Comparison of ENCODE assay signal across 32 cellular contexts in the genomic region with DNA sequence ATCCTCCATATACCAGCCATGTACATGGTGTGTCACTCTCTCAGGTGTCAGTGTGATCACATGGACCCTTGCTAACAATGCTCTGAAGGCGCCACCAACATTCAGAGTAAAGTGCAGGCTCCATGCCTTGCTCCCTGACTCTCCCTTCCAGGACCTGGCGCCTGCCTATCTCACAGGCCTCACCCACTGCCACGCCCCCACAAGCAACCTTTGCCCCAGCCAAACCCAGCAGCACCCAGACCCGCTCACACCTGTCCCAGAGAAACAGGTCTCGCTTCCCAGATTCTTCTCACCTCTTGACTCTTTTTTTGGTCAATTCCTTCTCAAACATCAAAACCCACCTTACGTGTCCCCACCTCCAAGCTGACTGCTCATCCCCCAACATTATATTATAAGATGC. TPM values are rescaled to one million over a fixed set of nuclear protein-coding genes. Genes with fewer than 3 reads are reported as not detected.
DNase-seq lines count a peak whose midpoint lies in the region; ATAC-seq, FAIRE-seq and TF ChIP-seq lines count a peak whose summit lies in the region.
"Had no signal": no experiment of that assay in that cellular context is flagged by ENCODE, and none has a peak within 500 bp of the region (broad histone marks: within the 10 kb centered on the region; RNA-seq: fewer than 3 reads in every experiment).

No MANE protein-coding gene starts in this region.

- H3K4me3 ChIP-seq in endodermal cell (ENCODE audit: low read length) (no peak overlapping the region), HepG2 (replicated peaks in 1 of 3; ENCODE audit: insufficient read depth in 1 of 3, low read depth in 2 of 3, low read length in 3 of 3) (no peak overlapping the region), stomach (no peak overlapping the region), HAP-1 (no peak overlapping the region)
- H3K4me3 ChIP-seq: coronary artery, tibial nerve had no signal

- H3K79me2 ChIP-seq in HepG2 (ENCODE audit: insufficient read depth, low read length): no peaks in the 10 kb centered on the region

- TF ChIP-seq POLR2A in HepG2 (IDR thresholded peaks at IDR 0.05; ENCODE audit: insufficient read depth in 1 of 2, low read depth in 2 of 2, low read length in 2 of 2): no peak
- TF ChIP-seq POLR2A in stomach (IDR thresholded peaks at IDR 0.05): no peak

- no peaks in the 10 kb centered on the region for H3K36me3 Mint-ChIP-seq in endodermal cell (ENCODE audit: low read depth)
- H3K36me3 Mint-ChIP-seq: CD4-positive, CD25-positive, alpha-beta regulatory T cell had no signal

- TF ChIP-seq EP300 in HepG2 (IDR thresholded peaks at IDR 0.05; ENCODE audit: low read depth in 2 of 2, low read length in 2 of 2) (peak in 1 of 2 experiments; percentile 27; a peak in 1 of 4 replicates), HepG2 (CRISPR knock-in tag; IDR thresholded peaks at IDR 0.05; ENCODE audit: borderline replicate concordance) (no peak), stomach (IDR thresholded peaks at IDR 0.05) (no peak)

- H3K36me3 ChIP-seq in endodermal cell (ENCODE audit: control insufficient read depth, insufficient read depth, low read length) (no peaks in the 10 kb centered on the region), HepG2 (replicated peaks in 1 of 2; ENCODE audit: control insufficient read depth in 1 of 2, insufficient read depth in 2 of 2, low read length in 2 of 2) (no peaks in the 10 kb centered on the region), stomach (no peaks in the 10 kb centered on the region), HAP-1 (replicated peaks) (no peaks in the 10 kb centered on the region)
- H3K36me3 ChIP-seq: tibial nerve had no signal

- no peak overlapping the region for H2AFZ ChIP-seq in HepG2 (ENCODE audit: low read length)

- no peak overlapping the region; the same call in 1 of the 2 replicates for H3K4me2 ChIP-seq in HepG2 (ENCODE audit: low read depth, low read length)
- H3K4me2 ChIP-seq: SK-N-SH had no signal

- intact Hi-C loops in HepG2 (cut with micrococcal nuclease; ENCODE audit: unreplicated experiment): no loop called here
- intact Hi-C loops in stomach (cut with DNase I; ENCODE audit: low total_unique reads): no loop called here

- H3K9me3 ChIP-seq in endodermal cell (ENCODE audit: control insufficient read depth, low read length): no peaks in the 10 kb centered on the region
- no peaks in the 10 kb centered on the region for H3K9me3 ChIP-seq in HepG2 (ENCODE audit: low read length)
- H3K9me3 ChIP-seq in stomach: no peaks in the 10 kb centered on the region
- no peaks in the 10 kb centered on the region for H3K9me3 ChIP-seq in HAP-1
- H3K9me3 ChIP-seq: SK-N-SH, tibial nerve had no signal

- peak; percentile 84 for ATAC-seq in HepG2
- ATAC-seq: left cardiac atrium, sciatic nerve had no signal

- peaks cover 4% of the 10 kb centered on the region for H3K4me1 Mint-ChIP-seq in endodermal cell
- H3K4me1 Mint-ChIP-seq: CD4-positive, CD25-positive, alpha-beta regulatory T cell; nephron had no signal

- peaks cover 8% of the 10 kb centered on the region for H3K27me3 ChIP-seq in endodermal cell (ENCODE audit: control insufficient read depth, insufficient read depth, low read length, poor library complexity, severe bottlenecking)
- H3K27me3 ChIP-seq in HepG2 (ENCODE audit: control insufficient read depth in 1 of 2, insufficient read depth in 2 of 2, low read length in 2 of 2): peaks cover 1 to 12% of the 10 kb centered on the region in 2 experiments; a peak in 2 of 5 replicates
- no peaks in the 10 kb centered on the region for H3K27me3 ChIP-seq in stomach
- no peaks in the 10 kb centered on the region for H3K27me3 ChIP-seq in HAP-1 (ENCODE audit: low read depth)
- H3K27me3 ChIP-seq: tibial nerve had no signal

- no peaks in the 10 kb centered on the region for H3K4me1 ChIP-seq in endodermal cell (ENCODE audit: control insufficient read depth, insufficient read depth, low read length)
- peaks cover 13% of the 10 kb centered on the region for H3K4me1 ChIP-seq in HepG2 (ENCODE audit: insufficient read depth, low read length)
- H3K4me1 ChIP-seq in stomach: peaks cover 0 to 15% (median 5%) of the 10 kb centered on the region in 4 donors
- H3K4me1 ChIP-seq in HAP-1: no peaks in the 10 kb centered on the region
- H3K4me1 ChIP-seq: tibial nerve had no signal

- H3K27me3 Mint-ChIP-seq in endodermal cell (ENCODE audit: insufficient read depth): peaks cover 10% of the 10 kb centered on the region
- H3K27me3 Mint-ChIP-seq: CD4-positive, CD25-positive, alpha-beta regulatory T cell had no signal

- H3K27ac Mint-ChIP-seq in endodermal cell: no peak overlapping the region
- H3K27ac Mint-ChIP-seq: activated naive CD4-positive, alpha-beta T cell treated with anti-CD3 and anti-CD28 coated beads for 36 hours; CD4-positive, CD25-positive, alpha-beta regulatory T cell; nephron; T-helper 2 cell treated with Interferon-gamma antibody and Interleukin-4, amounts not matched to agents 5 μg/mL and 100 μg/mL, for 36 hours had no signal

- DNase-seq in HuH-7.5 (ENCODE audit: low spot score): peak; percentile 18
- peak; percentile 78 for DNase-seq in endodermal cell
- peak; percentile 9 for DNase-seq in HepG2 (ENCODE audit: low spot score)
- peak; percentile 78 for DNase-seq in stomach
- no peak for DNase-seq in HAP-1 (ENCODE audit: low spot score in 2 of 2)
- DNase-seq in NCI-H2196 treated with DMSO at 0.1 percent for 48 hours (lab: John Stamatoyannopoulos, UW; ENCODE audit: unreplicated experiment): no peak
- no peak for DNase-seq in NCI-H2081 (lab: John Stamatoyannopoulos, UW)
- DNase-seq: activated CD4-positive, alpha-beta T cell treated with anti-CD3 and anti-CD28 coated beads for 48 hours; activated naive CD4-positive, alpha-beta T cell treated with anti-CD3 and anti-CD28 coated beads for 36 hours; activated T-cell treated with anti-CD3 and anti-CD28 coated beads, Interleukin-2, amount 50 U/mL, for 48 hours; amygdala; CD4-positive, CD25-positive, alpha-beta regulatory T cell; DMS 273 treated with DMSO at 0.1 percent for 48 hours; GDM1; GOT3; Kasumi-1; left cardiac atrium; NCI-H1092; NCI-H2029; NCI-H82; posterior cingulate gyrus; SK-N-SH had no signal

- no peaks in the 10 kb centered on the region for H4K20me1 ChIP-seq in HepG2 (ENCODE audit: insufficient read depth, low read length)

- TF ChIP-seq RAD21 in HepG2 (CRISPR knock-in tag; IDR thresholded peaks at IDR 0.05): no peak

- in situ Hi-C loops in HepG2 (cut with HindIII; ENCODE audit: extremely low pct_ligation_motif_present, low pct_unique_long_range_greater_than_20kb): no loop called here
- in situ Hi-C loops in HAP-1 (cut with MboI; ENCODE audit: low sequenced_read_pairs): no loop called here

- FAIRE-seq in HepG2 (lab: Jason Lieb, UNC): no peak
- FAIRE-seq: GM18507 had no signal

- 51 to 67% methylated on average over 3 to 6 of the region's 6 CpGs for WGBS in endodermal cell (ENCODE audit: insufficient coverage in 1 of 2, insufficient read length in 1 of 2), 2 experiments
- WGBS in HepG2 (ENCODE audit: low lambda C conversion rate): 21% methylated on average over 6 of the region's 6 CpGs
- 29 to 43% (median 39%) methylated on average over 6 of the region's 6 CpGs for WGBS in stomach, 5 donors

- CTCF ChIA-PET in HepG2 (lab: Yijun Ruan, JAX; ENCODE audit: low intra/inter-chr PET ratio, low total read pairs): no interaction called here

- H3K27ac ChIP-seq in endodermal cell (ENCODE audit: low read depth, low read length) (no peak overlapping the region), HepG2 (ENCODE audit: extremely low read length, insufficient read depth, low read length) (no peak overlapping the region), stomach (peak overlapping the region in 2 of 5 donors; percentile 41 to 50)
- H3K27ac ChIP-seq: coronary artery, RWPE1, tibial nerve had no signal

- H3K9me3 Mint-ChIP-seq in endodermal cell: no peaks in the 10 kb centered on the region
- H3K9me3 Mint-ChIP-seq: activated naive CD4-positive, alpha-beta T cell treated with anti-CD3 and anti-CD28 coated beads for 36 hours; nephron; T-helper 2 cell treated with Interferon-gamma antibody and Interleukin-4, amounts not matched to agents 5 μg/mL and 100 μg/mL, for 36 hours had no signal

- TF ChIP-seq CTCF in endodermal cell (conservative IDR thresholded peaks at IDR 0.05): no peak
- TF ChIP-seq CTCF in HepG2 (CRISPR knock-in tag; IDR thresholded peaks at IDR 0.05): no peak
- no peak for TF ChIP-seq CTCF in stomach (IDR thresholded peaks at IDR 0.05)

- H3K9ac ChIP-seq in endodermal cell (ENCODE audit: extremely low read depth, low read length, poor library complexity, severe bottlenecking) (no peak overlapping the region), HepG2 (ENCODE audit: insufficient read depth, low read depth, low read length) (no peak overlapping the region)
- H3K9ac ChIP-seq: SK-N-SH had no signal

- BruUV-seq in HepG2 (replicated peaks; lab: Mats Ljungman, UMichigan): no TSS peak

- POLR2A ChIA-PET in HepG2 (lab: Yijun Ruan, JAX): no interaction called here

- no peak overlapping the region for H3K4me3 Mint-ChIP-seq in endodermal cell
- H3K4me3 Mint-ChIP-seq: activated naive CD4-positive, alpha-beta T cell treated with anti-CD3 and anti-CD28 coated beads for 36 hours; CD4-positive, CD25-positive, alpha-beta regulatory T cell; nephron; T-helper 2 cell treated with Interferon-gamma antibody and Interleukin-4, amounts not matched to agents 5 μg/mL and 100 μg/mL, for 36 hours had no signal

RNA-seq across cellular contexts. Expression of a gene that starts 52.3 kb away (rescaled TPM):
- total RNA-seq in endodermal cell (1 to 10 TPM in 1 of 2 donors, under 1 TPM in 1; 0.24 to 1.8 TPM), HepG2 (2016; rRNA removed; fragmentation: Illumina TruSeq; extraction: Trizol) (not detected in 2 replicates), stomach (1 to 10 TPM in 4 of 5 donors, not detected in 1; 1.0 to 8.7 (median 1.8) TPM)
- polyA plus RNA-seq in endodermal cell (2013, experiment 1 of 2): 15.9 TPM
- 11.8 TPM for polyA plus RNA-seq in endodermal cell (2013, experiment 2 of 2)
- not detected in 2 replicates for total RNA-seq in HepG2 (2016; cell fraction: cytosol; rRNA removed; fragmentation: Illumina TruSeq; extraction: Trizol; ENCODE audit: low read depth)
- not detected in 2 replicates for total RNA-seq in HepG2 (2016; cell fraction: insoluble cytoplasmic fraction; rRNA removed; fragmentation: Illumina TruSeq; extraction: Trizol)
- not detected in 2 replicates for total RNA-seq in HepG2 (2016; cell fraction: membrane; rRNA removed; fragmentation: Illumina TruSeq; extraction: Trizol)
- total RNA-seq in HepG2 (2016; cell fraction: nucleus; rRNA removed; fragmentation: Illumina TruSeq; extraction: Trizol): not detected in 2 replicates
- polyA plus RNA-seq in HepG2 (2011; rRNA removed) (not detected in 2 replicates), stomach (under 1 TPM; 0.06 to 0.61 (median 0.35) TPM)
- polyA plus RNA-seq in HepG2 (2011; cell fraction: cytosol; rRNA removed): not detected in 2 replicates
- polyA plus RNA-seq in HepG2 (2011; cell fraction: nucleus; rRNA removed): not detected in 2 replicates
- polyA plus RNA-seq in HepG2 (2012): not detected in 2 replicates
- not detected in 2 replicates for polyA plus RNA-seq in HepG2 (2016; cell fraction: cytosol; fragmentation: Illumina TruSeq; extraction: Trizol; ENCODE audit: low read depth)
- polyA plus RNA-seq in HepG2 (2016; cell fraction: insoluble cytoplasmic fraction; fragmentation: Illumina TruSeq; extraction: Trizol; ENCODE audit: low read depth): not detected in 2 replicates
- polyA plus RNA-seq in HepG2 (2016; cell fraction: membrane; fragmentation: Illumina TruSeq; extraction: Trizol; ENCODE audit: low read depth): not detected in 2 replicates
- polyA plus RNA-seq in HepG2 (2016; cell fraction: nucleus; fragmentation: Illumina TruSeq; extraction: Trizol; ENCODE audit: insufficient read depth, low read depth): not detected in 2 replicates
- polyA minus RNA-seq in HepG2 (2011; rRNA and poly(A)+ RNA removed; ENCODE audit: low replicate concordance): not detected in 2 replicates
- not detected in 2 replicates for polyA minus RNA-seq in HepG2 (2011; cell fraction: cytosol; rRNA and poly(A)+ RNA removed)
- polyA minus RNA-seq in HepG2 (2011; cell fraction: nucleus; rRNA and poly(A)+ RNA removed): not detected in 2 replicates
- total RNA-seq: activated naive CD4-positive, alpha-beta T cell treated with anti-CD3 and anti-CD28 coated beads for 36 hours; bronchial epithelial cell; CD4-positive, CD25-positive, alpha-beta regulatory T cell; glomerular endothelial cell; left cardiac atrium; mesenteric fat pad; sciatic nerve; tibial nerve had no signal
- polyA plus RNA-seq: CD4-positive, CD25-positive, alpha-beta regulatory T cell; SK-N-SH had no signal

Comparison
In these comparisons a context has a peak if more than half of its experiments do, and no peak if none do; other contexts are left out.
1. DNase-seq: peak in HuH-7.5 (single experiment), endodermal cell (single experiment), HepG2 (single experiment) and stomach (single experiment); none in HAP-1 (0 of 2), NCI-H2196 treated with DMSO at 0.1 percent for 48 hours (single experiment) and NCI-H2081 (0 of 2).